Comparison of ENCODE assay signal across 1 cellular context in the genomic region with DNA sequence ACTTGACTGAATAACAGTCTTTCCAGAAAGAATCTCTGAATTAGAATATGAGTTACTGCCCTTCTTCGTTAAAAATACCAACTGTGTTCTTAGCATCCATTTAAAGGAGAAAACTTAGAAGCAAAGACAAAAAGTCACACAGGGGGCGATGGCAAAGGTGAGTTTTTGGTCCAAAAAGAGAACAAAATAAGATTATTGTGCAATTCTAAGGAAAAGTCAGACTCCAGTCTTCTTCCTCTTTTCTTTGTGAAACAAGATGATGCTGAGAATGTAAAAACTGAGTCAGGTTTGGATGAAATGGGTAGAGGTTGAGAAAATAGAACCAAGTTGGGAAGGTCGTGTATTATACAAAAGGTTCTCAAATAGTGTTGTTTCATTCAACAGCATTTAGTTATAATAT.
TF ChIP-seq lines count a peak whose summit lies in the region.

No MANE protein-coding gene starts in this region.

TF ChIP-seq in GM12878, 131 proteins besides CTCF, POLR2A, EP300 and RAD21:
- TF ChIP-seq CHD2 (IDR thresholded peaks at IDR 0.05; ENCODE audit: borderline replicate concordance, low read depth, low read length) (no peak), EZH2 (IDR thresholded peaks at IDR 0.05; ENCODE audit: borderline replicate concordance, control insufficient read depth, low read depth, low read length) (no peak), ZSCAN29 (IDR thresholded peaks at IDR 0.05) (no peak), BMI1 (IDR thresholded peaks at IDR 0.05; ENCODE audit: borderline replicate concordance) (no peak), TBL1XR1 (IDR thresholded peaks at IDR 0.05; ENCODE audit: low read depth, low read length) (no peak), FOXK2 (IDR thresholded peaks at IDR 0.05) (no peak), SIN3A (IDR thresholded peaks at IDR 0.05; ENCODE audit: low read depth, low read length) (no peak), MYC (IDR thresholded peaks at IDR 0.05; ENCODE audit: insufficient read depth, insufficient read length, insufficient replicate concordance, low read length, severe bottlenecking) (no peak), STAT1 (conservative IDR thresholded peaks at IDR 0.05) (no peak), ZNF24 (IDR thresholded peaks at IDR 0.05) (no peak), RCOR1 (conservative IDR thresholded peaks at IDR 0.05; ENCODE audit: low read depth, low read length) (no peak), NFXL1 (IDR thresholded peaks at IDR 0.05; ENCODE audit: borderline replicate concordance) (no peak)
- TF ChIP-seq, protein P1, sequence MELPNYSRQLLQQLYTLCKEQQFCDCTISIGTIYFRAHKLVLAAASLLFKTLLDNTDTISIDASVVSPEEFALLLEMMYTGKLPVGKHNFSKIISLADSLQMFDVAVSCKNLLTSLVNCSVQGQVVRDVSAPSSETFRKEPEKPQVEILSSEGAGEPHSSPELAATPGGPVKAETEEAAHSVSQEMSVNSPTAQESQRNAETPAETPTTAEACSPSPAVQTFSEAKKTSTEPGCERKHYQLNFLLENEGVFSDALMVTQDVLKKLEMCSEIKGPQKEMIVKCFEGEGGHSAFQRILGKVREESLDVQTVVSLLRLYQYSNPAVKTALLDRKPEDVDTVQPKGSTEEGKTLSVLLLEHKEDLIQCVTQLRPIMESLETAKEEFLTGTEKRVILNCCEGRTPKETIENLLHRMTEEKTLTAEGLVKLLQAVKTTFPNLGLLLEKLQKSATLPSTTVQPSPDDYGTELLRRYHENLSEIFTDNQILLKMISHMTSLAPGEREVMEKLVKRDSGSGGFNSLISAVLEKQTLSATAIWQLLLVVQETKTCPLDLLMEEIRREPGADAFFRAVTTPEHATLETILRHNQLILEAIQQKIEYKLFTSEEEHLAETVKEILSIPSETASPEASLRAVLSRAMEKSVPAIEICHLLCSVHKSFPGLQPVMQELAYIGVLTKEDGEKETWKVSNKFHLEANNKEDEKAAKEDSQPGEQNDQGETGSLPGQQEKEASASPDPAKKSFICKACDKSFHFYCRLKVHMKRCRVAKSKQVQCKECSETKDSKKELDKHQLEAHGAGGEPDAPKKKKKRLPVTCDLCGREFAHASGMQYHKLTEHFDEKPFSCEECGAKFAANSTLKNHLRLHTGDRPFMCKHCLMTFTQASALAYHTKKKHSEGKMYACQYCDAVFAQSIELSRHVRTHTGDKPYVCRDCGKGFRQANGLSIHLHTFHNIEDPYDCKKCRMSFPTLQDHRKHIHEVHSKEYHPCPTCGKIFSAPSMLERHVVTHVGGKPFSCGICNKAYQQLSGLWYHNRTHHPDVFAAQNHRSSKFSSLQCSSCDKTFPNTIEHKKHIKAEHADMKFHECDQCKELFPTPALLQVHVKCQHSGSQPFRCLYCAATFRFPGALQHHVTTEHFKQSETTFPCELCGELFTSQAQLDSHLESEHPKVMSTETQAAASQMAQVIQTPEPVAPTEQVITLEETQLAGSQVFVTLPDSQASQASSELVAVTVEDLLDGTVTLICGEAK (IDR thresholded peaks at IDR 0.05; ENCODE audit: borderline replicate concordance), result no peak
- TF ChIP-seq, protein P2, sequence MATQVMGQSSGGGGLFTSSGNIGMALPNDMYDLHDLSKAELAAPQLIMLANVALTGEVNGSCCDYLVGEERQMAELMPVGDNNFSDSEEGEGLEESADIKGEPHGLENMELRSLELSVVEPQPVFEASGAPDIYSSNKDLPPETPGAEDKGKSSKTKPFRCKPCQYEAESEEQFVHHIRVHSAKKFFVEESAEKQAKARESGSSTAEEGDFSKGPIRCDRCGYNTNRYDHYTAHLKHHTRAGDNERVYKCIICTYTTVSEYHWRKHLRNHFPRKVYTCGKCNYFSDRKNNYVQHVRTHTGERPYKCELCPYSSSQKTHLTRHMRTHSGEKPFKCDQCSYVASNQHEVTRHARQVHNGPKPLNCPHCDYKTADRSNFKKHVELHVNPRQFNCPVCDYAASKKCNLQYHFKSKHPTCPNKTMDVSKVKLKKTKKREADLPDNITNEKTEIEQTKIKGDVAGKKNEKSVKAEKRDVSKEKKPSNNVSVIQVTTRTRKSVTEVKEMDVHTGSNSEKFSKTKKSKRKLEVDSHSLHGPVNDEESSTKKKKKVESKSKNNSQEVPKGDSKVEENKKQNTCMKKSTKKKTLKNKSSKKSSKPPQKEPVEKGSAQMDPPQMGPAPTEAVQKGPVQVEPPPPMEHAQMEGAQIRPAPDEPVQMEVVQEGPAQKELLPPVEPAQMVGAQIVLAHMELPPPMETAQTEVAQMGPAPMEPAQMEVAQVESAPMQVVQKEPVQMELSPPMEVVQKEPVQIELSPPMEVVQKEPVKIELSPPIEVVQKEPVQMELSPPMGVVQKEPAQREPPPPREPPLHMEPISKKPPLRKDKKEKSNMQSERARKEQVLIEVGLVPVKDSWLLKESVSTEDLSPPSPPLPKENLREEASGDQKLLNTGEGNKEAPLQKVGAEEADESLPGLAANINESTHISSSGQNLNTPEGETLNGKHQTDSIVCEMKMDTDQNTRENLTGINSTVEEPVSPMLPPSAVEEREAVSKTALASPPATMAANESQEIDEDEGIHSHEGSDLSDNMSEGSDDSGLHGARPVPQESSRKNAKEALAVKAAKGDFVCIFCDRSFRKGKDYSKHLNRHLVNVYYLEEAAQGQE (IDR thresholded peaks at IDR 0.05; ENCODE audit: low read depth, low read length), result no peak
- TF ChIP-seq, protein P3, sequence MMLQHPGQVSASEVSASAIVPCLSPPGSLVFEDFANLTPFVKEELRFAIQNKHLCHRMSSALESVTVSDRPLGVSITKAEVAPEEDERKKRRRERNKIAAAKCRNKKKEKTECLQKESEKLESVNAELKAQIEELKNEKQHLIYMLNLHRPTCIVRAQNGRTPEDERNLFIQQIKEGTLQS (IDR thresholded peaks at IDR 0.05; ENCODE audit: borderline replicate concordance, extremely low read depth, low read depth, low read length), result no peak
- TF ChIP-seq, protein P4, sequence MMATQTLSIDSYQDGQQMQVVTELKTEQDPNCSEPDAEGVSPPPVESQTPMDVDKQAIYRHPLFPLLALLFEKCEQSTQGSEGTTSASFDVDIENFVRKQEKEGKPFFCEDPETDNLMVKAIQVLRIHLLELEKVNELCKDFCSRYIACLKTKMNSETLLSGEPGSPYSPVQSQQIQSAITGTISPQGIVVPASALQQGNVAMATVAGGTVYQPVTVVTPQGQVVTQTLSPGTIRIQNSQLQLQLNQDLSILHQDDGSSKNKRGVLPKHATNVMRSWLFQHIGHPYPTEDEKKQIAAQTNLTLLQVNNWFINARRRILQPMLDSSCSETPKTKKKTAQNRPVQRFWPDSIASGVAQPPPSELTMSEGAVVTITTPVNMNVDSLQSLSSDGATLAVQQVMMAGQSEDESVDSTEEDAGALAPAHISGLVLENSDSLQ (IDR thresholded peaks at IDR 0.05), result no peak
- TF ChIP-seq, protein P5, sequence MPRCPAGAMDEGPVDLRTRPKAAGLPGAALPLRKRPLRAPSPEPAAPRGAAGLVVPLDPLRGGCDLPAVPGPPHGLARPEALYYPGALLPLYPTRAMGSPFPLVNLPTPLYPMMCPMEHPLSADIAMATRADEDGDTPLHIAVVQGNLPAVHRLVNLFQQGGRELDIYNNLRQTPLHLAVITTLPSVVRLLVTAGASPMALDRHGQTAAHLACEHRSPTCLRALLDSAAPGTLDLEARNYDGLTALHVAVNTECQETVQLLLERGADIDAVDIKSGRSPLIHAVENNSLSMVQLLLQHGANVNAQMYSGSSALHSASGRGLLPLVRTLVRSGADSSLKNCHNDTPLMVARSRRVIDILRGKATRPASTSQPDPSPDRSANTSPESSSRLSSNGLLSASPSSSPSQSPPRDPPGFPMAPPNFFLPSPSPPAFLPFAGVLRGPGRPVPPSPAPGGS (IDR thresholded peaks at IDR 0.05; ENCODE audit: borderline replicate concordance, insufficient read depth, low read depth, low read length, poor library complexity, severe bottlenecking), result no peak
- TF ChIP-seq, protein P6, sequence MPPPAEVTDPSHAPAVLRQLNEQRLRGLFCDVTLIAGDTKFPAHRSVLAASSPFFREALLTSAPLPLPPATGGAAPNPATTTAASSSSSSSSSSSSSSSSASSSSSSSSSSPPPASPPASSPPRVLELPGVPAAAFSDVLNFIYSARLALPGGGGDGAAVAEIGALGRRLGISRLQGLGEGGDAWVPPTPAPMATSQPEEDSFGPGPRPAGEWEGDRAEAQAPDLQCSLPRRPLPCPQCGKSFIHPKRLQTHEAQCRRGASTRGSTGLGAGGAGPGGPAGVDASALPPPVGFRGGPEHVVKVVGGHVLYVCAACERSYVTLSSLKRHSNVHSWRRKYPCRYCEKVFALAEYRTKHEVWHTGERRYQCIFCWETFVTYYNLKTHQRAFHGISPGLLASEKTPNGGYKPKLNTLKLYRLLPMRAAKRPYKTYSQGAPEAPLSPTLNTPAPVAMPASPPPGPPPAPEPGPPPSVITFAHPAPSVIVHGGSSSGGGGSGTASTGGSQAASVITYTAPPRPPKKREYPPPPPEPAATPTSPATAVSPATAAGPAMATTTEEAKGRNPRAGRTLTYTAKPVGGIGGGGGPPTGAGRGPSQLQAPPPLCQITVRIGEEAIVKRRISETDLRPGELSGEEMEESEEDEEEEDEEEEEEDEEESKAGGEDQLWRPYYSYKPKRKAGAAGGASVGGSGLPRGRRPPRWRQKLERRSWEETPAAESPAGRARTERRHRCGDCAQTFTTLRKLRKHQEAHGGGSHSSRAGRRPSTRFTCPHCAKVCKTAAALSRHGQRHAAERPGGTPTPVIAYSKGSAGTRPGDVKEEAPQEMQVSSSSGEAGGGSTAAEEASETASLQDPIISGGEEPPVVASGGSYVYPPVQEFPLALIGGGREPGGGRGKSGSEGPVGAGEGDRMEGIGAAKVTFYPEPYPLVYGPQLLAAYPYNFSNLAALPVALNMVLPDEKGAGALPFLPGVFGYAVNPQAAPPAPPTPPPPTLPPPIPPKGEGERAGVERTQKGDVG (CRISPR knock-in tag; IDR thresholded peaks at IDR 0.05), result no peak
